8 cellular contexts compared by ENCODE assay signal in the genomic region with DNA sequence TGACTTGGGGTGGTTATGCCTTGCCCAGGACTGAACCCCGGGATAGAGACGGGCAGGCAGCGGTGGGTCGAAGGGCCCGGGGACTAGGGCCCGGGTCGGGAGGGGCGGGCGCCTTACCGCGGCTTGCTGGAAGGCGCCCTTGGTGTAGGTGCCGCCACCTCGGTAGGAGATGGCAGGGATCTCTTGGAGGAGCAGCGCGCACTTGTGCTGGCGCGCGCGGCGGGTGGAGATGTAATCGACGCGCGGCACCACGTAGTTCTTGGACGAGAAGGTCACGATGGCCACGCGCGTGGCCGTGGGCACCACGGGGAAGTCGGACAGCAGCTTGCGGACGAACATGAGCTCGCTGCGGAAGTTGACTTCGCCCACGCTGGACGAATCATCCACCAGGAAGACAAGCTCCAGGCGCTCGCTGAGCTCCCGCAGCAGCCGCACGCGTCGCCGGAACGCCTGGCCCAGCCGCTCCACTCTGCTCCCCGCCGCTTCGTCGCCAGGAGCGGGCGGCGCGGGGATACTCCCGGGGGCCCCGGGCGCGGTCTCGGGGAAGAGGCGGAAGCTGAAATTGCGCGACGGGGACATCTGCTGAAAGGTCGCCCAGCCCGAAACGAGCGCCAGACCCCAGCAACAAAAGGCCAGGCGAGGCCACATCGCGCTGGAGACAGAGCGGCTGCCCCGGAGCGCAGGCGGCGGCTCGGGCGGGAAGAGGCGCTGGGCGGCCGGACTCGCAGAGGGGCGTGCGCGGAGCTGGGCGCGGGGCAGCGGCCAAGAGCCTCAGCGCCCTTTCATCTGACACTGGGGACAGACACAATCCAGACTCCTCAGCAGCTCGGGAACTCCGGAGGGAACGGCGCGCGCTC. TPM values are rescaled to one million over a fixed set of nuclear protein-coding genes. Genes with fewer than 3 reads are reported as not detected.
DNase-seq lines count a peak whose midpoint lies in the region; ATAC-seq and TF ChIP-seq lines count a peak whose summit lies in the region.

SVEP1 (minus strand) TSS at position 846 of the 857 bp plus-strand sequence; CDS start at position 648, 198 bp downstream.

- no TSS peak for BruUV-seq in OCI-LY7 (replicated peaks; lab: Mats Ljungman, UMichigan)

- H3K9me3 ChIP-seq in SJCRH30 (replicated peaks) (no peaks in the 10 kb centered on the region; the same call in 1 of the 2 replicates), mucosa of rectum (ENCODE audit: control insufficient read depth in 2 of 2, low read length in 2 of 2) (no peaks in the 10 kb centered on the region), vagina (no peaks in the 10 kb centered on the region), OCI-LY7 (ENCODE audit: low read length) (no peaks in the 10 kb centered on the region)

- no peak for ATAC-seq in GM18861 (IDR thresholded peaks at IDR 0.05; ENCODE audit: unreplicated experiment)

- H3K4me1 ChIP-seq in SJCRH30 (no peaks in the 10 kb centered on the region), mucosa of rectum (ENCODE audit: control insufficient read depth in 2 of 2, insufficient read depth in 2 of 2, low read length in 2 of 2) (no peaks in the 10 kb centered on the region), vagina (peaks cover 8% of the 10 kb centered on the region), OCI-LY7 (ENCODE audit: insufficient read depth, low read length, poor library complexity, severe bottlenecking) (no peaks in the 10 kb centered on the region)

- intact Hi-C loops in vagina (cut with DNase I), result no loop called here
- intact Hi-C loops in OCI-LY7 (cut with micrococcal nuclease; ENCODE audit: unreplicated experiment), result no loop called here

- H3K27me3 ChIP-seq in SJCRH30 (no peaks in the 10 kb centered on the region), mucosa of rectum (ENCODE audit: control insufficient read depth in 2 of 2, insufficient read depth in 2 of 2, low read length in 2 of 2) (peaks cover 17 to 20% of the 10 kb centered on the region in 2 donors), vagina (no peaks in the 10 kb centered on the region)

- TF ChIP-seq CTCF in fibroblast of mammary gland (conservative IDR thresholded peaks at IDR 0.05; ENCODE audit: control insufficient read depth, insufficient read depth, low read depth, low read length), result no peak
- TF ChIP-seq CTCF in vagina (IDR thresholded peaks at IDR 0.05), result no peak
- no peak for TF ChIP-seq CTCF in OCI-LY7 (conservative IDR thresholded peaks at IDR 0.05; ENCODE audit: low read length)

- no peak within 1 kb of the TSS for H3K4me2 ChIP-seq in OCI-LY7 (ENCODE audit: low read length)

- no peaks in the 10 kb centered on the region for H3K79me2 ChIP-seq in OCI-LY7 (ENCODE audit: insufficient read depth, low read depth, low read length)

- H2AFZ ChIP-seq in OCI-LY7 (ENCODE audit: low read length), result no peak within 1 kb of the TSS

- DNase-seq in GM03348 (ENCODE audit: low spot score) (peak; percentile 76), SJCRH30 (peak; percentile 36 to 49), fibroblast of mammary gland (ENCODE audit: low read depth) (peak; percentile 68), vagina (ENCODE audit: extremely low spot score in 2 of 2) (no peak), OCI-LY7 (ENCODE audit: low spot score) (no peak), OCI-M1 (lab: John Stamatoyannopoulos, UW) (no peak)

- no peaks in the 10 kb centered on the region for H3K9me2 ChIP-seq in OCI-LY7 (ENCODE audit: insufficient read depth, low read length)

- peak within 1 kb of the TSS; percentile 57 for H3K4me3 ChIP-seq in SJCRH30
- peak within 1 kb of the TSS; percentile 70 for H3K4me3 ChIP-seq in fibroblast of mammary gland (ENCODE audit: control insufficient read depth, low read depth, low read length)
- peak within 1 kb of the TSS; percentile 42 to 62 for H3K4me3 ChIP-seq in mucosa of rectum (ENCODE audit: low read length in 2 of 2)
- peak within 1 kb of the TSS; percentile 56 to 58 for H3K4me3 ChIP-seq in vagina
- no peak within 1 kb of the TSS for H3K4me3 ChIP-seq in OCI-LY7 (ENCODE audit: low read depth, low read length, poor library complexity, severe bottlenecking)

- H4K20me1 ChIP-seq in OCI-LY7 (ENCODE audit: insufficient read depth, low read length), result no peaks in the 10 kb centered on the region

- POLR2A ChIA-PET in OCI-LY7 (lab: Charles Lee), result no interaction called here

- H3K27ac ChIP-seq in SJCRH30 (peak within 1 kb of the TSS; percentile 2; the same call in 1 of the 2 replicates), mucosa of rectum (ENCODE audit: low read depth in 2 of 2, low read length in 2 of 2) (peak within 1 kb of the TSS; percentile 19 to 48), vagina (peak within 1 kb of the TSS; percentile 73), OCI-LY7 (ENCODE audit: low read depth, low read length, poor library complexity, severe bottlenecking) (no peak within 1 kb of the TSS)

- H3K36me3 ChIP-seq in SJCRH30, result no peaks in the 10 kb centered on the region
- H3K36me3 ChIP-seq in mucosa of rectum (ENCODE audit: control insufficient read depth in 2 of 2, insufficient read depth in 2 of 2, low read length in 2 of 2), result no peaks in the 10 kb centered on the region
- no peaks in the 10 kb centered on the region for H3K36me3 ChIP-seq in vagina
- no peaks in the 10 kb centered on the region for H3K36me3 ChIP-seq in OCI-LY7 (ENCODE audit: insufficient read depth, low read length)

- peak within 1 kb of the TSS; percentile 52 to 57 for H3K9ac ChIP-seq in mucosa of rectum (ENCODE audit: low read depth in 1 of 2, low read length in 2 of 2)

- CTCF ChIA-PET in OCI-LY7 (lab: Charles Lee; ENCODE audit: unreplicated experiment), result no interaction called here

- TF ChIP-seq POLR2A in vagina (IDR thresholded peaks at IDR 0.05), result no peak

RNA-seq across cellular contexts. Expression of gene SVEP1, which starts in this region (rescaled TPM):
- total RNA-seq in SJCRH30 (2014; rRNA removed; shearing (Covaris generic)), result 0.18 TPM in 2 replicates
- 84.5 TPM for total RNA-seq in vagina
- not detected in 2 replicates for total RNA-seq in OCI-LY7 (2014; rRNA removed; shearing (Covaris generic))
- total RNA-seq in OCI-LY7 (2022), result not detected in 2 replicates

Comparison
In these comparisons a context has a peak if more than half of its experiments do, and no peak if none do; other contexts are left out.
1. RNA of gene SVEP1 (total RNA-seq): 84.5 TPM in vagina (single experiment); 0.18 TPM in SJCRH30 and not detected in OCI-LY7; every median in the first group is over 10 times any median in the second.
2. Peak in DNase-seq, H3K4me3 ChIP-seq and H3K27ac ChIP-seq in SJCRH30; RNA of the gene not detected or under 1 TPM.
3. DNase-seq: peak in GM03348 (single experiment) and fibroblast of mammary gland (single experiment); none in vagina (0 of 2), OCI-LY7 (single experiment) and OCI-M1 (single experiment).